ENCODE assay signal across 32 cellular contexts in genomic region chr11:127108838-127109237, GRCh38.
"Had no signal": no experiment of that assay in that cellular context is flagged by ENCODE, and none has a peak within 500 bp of the region (broad histone marks: within the 10 kb centered on the region; RNA-seq: fewer than 3 reads in every experiment).

No MANE protein-coding gene starts in this region.

- H3K9me3 ChIP-seq: left lung, lower lobe of right lung, neutrophil, ovary, right atrium auricular region, suprapubic skin, thoracic aorta, tibial artery, upper lobe of right lung had no signal

- H3K27me3 Mint-ChIP-seq: stimulated activated naive CD8-positive, alpha-beta T cell treated with anti-CD3 and anti-CD28 coated beads, Interleukin-15, Interleukin-2, amounts not matched to agents 100 ng/mL and 50 ng/mL, for 24 hours had no signal

- H3K27ac ChIP-seq: left lung, lower lobe of right lung, neutrophil, ovary, right atrium auricular region, skin epidermis, suprapubic skin, thoracic aorta, tibial artery, upper lobe of right lung had no signal

- FAIRE-seq: islet of Langerhans, kidney, urothelium cell line had no signal

- H3K4me3 Mint-ChIP-seq: immature natural killer cell; mesothelial cell of epicardium; naive B cell; natural killer cell; neural crest cell; stimulated activated effector memory CD8-positive, alpha-beta T cell treated with anti-CD3 and anti-CD28 coated beads, Interleukin-12 subunit alpha, Interleukin-12 subunit beta, amount 100 ng/mL, for 72 hours; stimulated activated naive CD8-positive, alpha-beta T cell treated with anti-CD3 and anti-CD28 coated beads, Interleukin-15, Interleukin-2, amounts not matched to agents 100 ng/mL and 50 ng/mL, for 24 hours had no signal

- H3K36me3 Mint-ChIP-seq: immature natural killer cell; mesothelial cell of epicardium; naive B cell; natural killer cell; stimulated activated effector memory CD8-positive, alpha-beta T cell treated with anti-CD3 and anti-CD28 coated beads, Interleukin-12 subunit alpha, Interleukin-12 subunit beta, amount 100 ng/mL, for 72 hours had no signal

- H3K4me3 ChIP-seq: left lung, lower lobe of right lung, ovary, right atrium auricular region, skin epidermis, suprapubic skin, thoracic aorta, tibial artery, upper lobe of right lung had no signal

- H3K36me3 ChIP-seq: left lung, lower lobe of right lung, neutrophil, ovary, right atrium auricular region, suprapubic skin, thoracic aorta, tibial artery, upper lobe of right lung had no signal

- H3K27ac Mint-ChIP-seq: immature natural killer cell; mesothelial cell of epicardium; natural killer cell; progenitor cell of endocrine pancreas; stimulated activated effector memory CD8-positive, alpha-beta T cell treated with anti-CD3 and anti-CD28 coated beads, Interleukin-12 subunit alpha, Interleukin-12 subunit beta, amount 100 ng/mL, for 72 hours; stimulated activated naive CD8-positive, alpha-beta T cell treated with anti-CD3 and anti-CD28 coated beads, Interleukin-15, Interleukin-2, amounts not matched to agents 100 ng/mL and 50 ng/mL, for 24 hours had no signal

- H3K27me3 ChIP-seq: left lung, neutrophil, ovary, right atrium auricular region, suprapubic skin, upper lobe of right lung had no signal

- H3K4me1 ChIP-seq: left lung, lower lobe of right lung, right atrium auricular region, suprapubic skin, tibial artery, upper lobe of right lung had no signal

- ATAC-seq: left colon; left lung; lower lobe of right lung; natural killer cell; sciatic nerve; stimulated activated effector memory CD8-positive, alpha-beta T cell treated with anti-CD3 and anti-CD28 coated beads, Interleukin-12 subunit alpha, Interleukin-12 subunit beta, amount 100 ng/mL, for 72 hours; upper lobe of right lung had no signal

- DNase-seq: hippocampal formation; immature natural killer cell; kidney; left colon; left lung; lower lobe of right lung; mammary epithelial cell; mesenchymal stem cell; naive B cell; natural killer cell; occipital lobe; ovary; stimulated activated CD4-positive, alpha-beta T cell treated with anti-CD3 and anti-CD28 coated beads, Interleukin-12 subunit alpha, Interleukin-12 subunit beta, amount 100 ng/mL, for 4 hours; stimulated activated CD4-positive, alpha-beta T cell treated with anti-CD3 and anti-CD28 coated beads, Interleukin-15, amount 100 ng/mL, for 24 hours; stimulated activated CD4-positive, alpha-beta T cell treated with anti-CD3 and anti-CD28 coated beads, Interleukin-4, amount 100 ng/mL, for 24 hours; stimulated activated naive CD4-positive, alpha-beta T cell; tibial artery; trophoblast cell; upper lobe of right lung had no signal

- H3K9me3 Mint-ChIP-seq: mesothelial cell of epicardium; natural killer cell; neural crest cell; stimulated activated effector memory CD8-positive, alpha-beta T cell treated with anti-CD3 and anti-CD28 coated beads, Interleukin-12 subunit alpha, Interleukin-12 subunit beta, amount 100 ng/mL, for 72 hours; stimulated activated naive CD8-positive, alpha-beta T cell treated with anti-CD3 and anti-CD28 coated beads, Interleukin-15, Interleukin-2, amounts not matched to agents 100 ng/mL and 50 ng/mL, for 24 hours had no signal

- H3K4me1 Mint-ChIP-seq: immature natural killer cell; naive B cell; natural killer cell; stimulated activated effector memory CD8-positive, alpha-beta T cell treated with anti-CD3 and anti-CD28 coated beads, Interleukin-12 subunit alpha, Interleukin-12 subunit beta, amount 100 ng/mL, for 72 hours had no signal
